ENCODE assay signal across 22 cellular contexts in the genomic region with DNA sequence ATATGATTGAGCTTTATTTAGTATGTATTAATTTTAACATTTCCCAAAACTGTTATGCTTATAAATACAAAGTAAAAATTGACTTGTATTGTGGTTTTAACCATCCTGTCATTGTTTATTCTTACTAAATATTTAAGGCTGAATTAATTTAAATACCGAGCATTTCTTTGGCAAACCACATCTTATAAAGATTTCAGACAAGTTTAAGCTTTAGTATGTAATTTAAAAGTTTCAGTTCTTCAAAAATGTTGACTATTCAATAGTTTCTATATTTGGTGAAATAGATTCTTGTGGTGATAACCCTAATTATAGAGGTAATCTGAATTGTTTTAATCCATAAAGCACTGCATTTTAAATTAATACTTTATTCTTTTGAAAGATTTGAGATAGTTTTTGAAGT.
DNase-seq lines count a peak whose midpoint lies in the region; ATAC-seq and TF ChIP-seq lines count a peak whose summit lies in the region.
"Had no signal": no experiment of that assay in that cellular context is flagged by ENCODE, and none has a peak within 500 bp of the region (broad histone marks: within the 10 kb centered on the region; RNA-seq: fewer than 3 reads in every experiment).

No MANE protein-coding gene starts in this region.

- H3K27me3 ChIP-seq in DOHH2 (ENCODE audit: control insufficient read depth, low read length) = no peaks in the 10 kb centered on the region
- no peaks in the 10 kb centered on the region for H3K27me3 ChIP-seq in body of pancreas
- H3K27me3 ChIP-seq: colonic mucosa, gastroesophageal sphincter, SJCRH30 had no signal

- H3K27ac ChIP-seq in DOHH2 (ENCODE audit: low read depth, low read length) (no peak overlapping the region), body of pancreas (no peak overlapping the region)
- H3K27ac ChIP-seq: colonic mucosa, gastroesophageal sphincter, SJCRH30 had no signal

- no peaks in the 10 kb centered on the region for H3K79me2 ChIP-seq in DOHH2 (ENCODE audit: control insufficient read depth, low read length)

- H3F3A ChIP-seq in DOHH2 (ENCODE audit: control insufficient read depth, insufficient read depth) = 0 out of 2 replicates have a peak, but pooled peaks cover 3% of the 10 kb centered on the region

- peak; percentile 10 for DNase-seq in MV-4-11 (lab: John Stamatoyannopoulos, UW)
- peak; percentile 28 for DNase-seq in fibroblast of gingiva (ENCODE audit: low read depth)
- no peak for DNase-seq in body of pancreas
- DNase-seq in NCI-H187 (lab: John Stamatoyannopoulos, UW) = no peak
- no peak for DNase-seq in NCI-H510A (lab: John Stamatoyannopoulos, UW)
- DNase-seq in DMS53 treated with DMSO at 0.1 percent for 48 hours (lab: John Stamatoyannopoulos, UW; ENCODE audit: unreplicated experiment) = no peak
- DNase-seq: activated CD4-positive, alpha-beta T cell treated with anti-CD3 and anti-CD28 coated beads for 36 hours; anterior cingulate cortex; colonic mucosa; H9; NCI-H524; nucleus accumbens; OCI-M1; right cardiac atrium; SJCRH30; stimulated activated CD4-positive, alpha-beta T cell treated with anti-CD3 and anti-CD28 coated beads, Interleukin-2, amount 100 ng/mL, for 24 hours; T-helper 9 cell had no signal

- peak; percentile 50 for ATAC-seq in GM21717 (IDR thresholded peaks at IDR 0.05; ENCODE audit: unreplicated experiment)
- no peak for ATAC-seq in body of pancreas
- ATAC-seq: activated CD4-positive, alpha-beta T cell treated with anti-CD3 and anti-CD28 coated beads for 36 hours; gastroesophageal sphincter; HepG2; left lobe of liver; right cardiac atrium had no signal

- H3K4me2 ChIP-seq in DOHH2 (ENCODE audit: low read length) = peak overlapping the region; percentile 18

- TF ChIP-seq POLR2A in body of pancreas (IDR thresholded peaks at IDR 0.05) = no peak

- no peak overlapping the region for H3K4me3 ChIP-seq in DOHH2 (ENCODE audit: low read length)
- H3K4me3 ChIP-seq in body of pancreas = no peak overlapping the region
- H3K4me3 ChIP-seq: colonic mucosa, gastroesophageal sphincter, SJCRH30 had no signal

- peaks cover 20% of the 10 kb centered on the region for H3K36me3 ChIP-seq in DOHH2 (ENCODE audit: control insufficient read depth, low read length)
- no peaks in the 10 kb centered on the region for H3K36me3 ChIP-seq in body of pancreas (replicated peaks in 1 of 2; ENCODE audit: insufficient read depth in 1 of 2, low read depth in 2 of 2)
- H3K36me3 ChIP-seq: colonic mucosa had no signal

- TF ChIP-seq CTCF in DOHH2 (IDR thresholded peaks at IDR 0.05; ENCODE audit: low read depth, low read length, poor library complexity, severe bottlenecking) (no peak), body of pancreas (IDR thresholded peaks at IDR 0.05) (no peak)

- no peaks in the 10 kb centered on the region for H3K9me2 ChIP-seq in DOHH2 (replicated peaks; ENCODE audit: control insufficient read depth, low read length)

- intact Hi-C loops in body of pancreas (cut with DNase I) = no loop called here

- H3K4me1 ChIP-seq in DOHH2 (ENCODE audit: control insufficient read depth, low read length) (peaks cover 15% of the 10 kb centered on the region), body of pancreas (no peaks in the 10 kb centered on the region)
- H3K4me1 ChIP-seq: colonic mucosa, gastroesophageal sphincter, SJCRH30 had no signal

- no peaks in the 10 kb centered on the region for H4K20me1 ChIP-seq in DOHH2 (ENCODE audit: control insufficient read depth, insufficient read depth, low read depth, low read length)

- 83 to 88% methylated on average over 1 of the region's 1 CpG for WGBS in body of pancreas, 2 donors

- H3K9me3 ChIP-seq in DOHH2 (ENCODE audit: control insufficient read depth, insufficient read depth, low read length) = no peaks in the 10 kb centered on the region
- H3K9me3 ChIP-seq in body of pancreas = no peaks in the 10 kb centered on the region
- H3K9me3 ChIP-seq: colonic mucosa, gastroesophageal sphincter, SJCRH30 had no signal

Comparison
In these comparisons a context has a peak if more than half of its experiments do, and no peak if none do; other contexts are left out.
1. DNase-seq: peak in MV-4-11 (single experiment) and fibroblast of gingiva (single experiment); none in body of pancreas (0 of 4), NCI-H187 (0 of 2), NCI-H510A (single experiment) and DMS53 treated with DMSO at 0.1 percent for 48 hours (single experiment).